Comparison of ENCODE assay signal across 15 cellular contexts in the genomic region with DNA sequence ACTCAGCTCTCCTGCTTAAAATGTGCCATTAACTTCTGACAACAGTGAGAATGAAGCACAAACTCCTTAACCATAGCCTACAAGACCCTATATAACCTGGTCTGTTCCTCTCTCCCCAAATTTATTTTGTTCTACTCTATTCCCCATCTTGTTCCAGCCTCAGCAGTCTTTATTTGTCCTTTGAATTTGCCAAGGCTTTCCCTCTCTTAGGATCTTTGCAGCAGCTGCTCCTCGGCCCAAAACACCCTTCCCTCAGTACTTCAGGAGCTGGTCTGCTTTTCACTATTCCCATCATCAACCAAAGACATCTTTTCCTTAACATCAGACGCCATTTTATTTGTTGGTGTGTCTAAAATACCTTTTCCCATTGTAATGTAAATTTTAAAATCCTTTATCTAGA. TPM values are rescaled to one million over a fixed set of nuclear protein-coding genes. Genes with fewer than 3 reads are reported as not detected.
DNase-seq lines count a peak whose midpoint lies in the region; ATAC-seq and TF ChIP-seq lines count a peak whose summit lies in the region.
"Had no signal": no experiment of that assay in that cellular context is flagged by ENCODE, and none has a peak within 500 bp of the region (broad histone marks: within the 10 kb centered on the region; RNA-seq: fewer than 3 reads in every experiment).

No MANE protein-coding gene starts in this region.

- peaks cover 22% of the 10 kb centered on the region for H3K79me2 ChIP-seq in fibroblast of lung (ENCODE audit: control insufficient read depth, insufficient read depth, low read length)
- H3K79me2 ChIP-seq in neural cell (replicated peaks; ENCODE audit: insufficient read depth, low read length): no peaks in the 10 kb centered on the region

- H3K27ac ChIP-seq in fibroblast of lung (ENCODE audit: insufficient read depth, low read length) (peak overlapping the region; percentile 90), neural cell (ENCODE audit: low read length) (peak overlapping the region; percentile 81), tibial nerve (peak overlapping the region; percentile 41 to 95 (median 80))
- H3K27ac ChIP-seq: BLaER1, SJCRH30 had no signal

- peaks cover 9% of the 10 kb centered on the region for H3F3A ChIP-seq in neural cell (ENCODE audit: insufficient read depth, low read length, poor library complexity, severe bottlenecking)

- peaks cover 31% of the 10 kb centered on the region for H3K4me1 ChIP-seq in fibroblast of lung (ENCODE audit: control insufficient read depth, extremely low read depth, insufficient read depth, low read length)
- peaks cover 0 to 89% (median 51%) of the 10 kb centered on the region in 4 donors for H3K4me1 ChIP-seq in tibial nerve
- H3K4me1 ChIP-seq: SJCRH30 had no signal

- H3K36me3 ChIP-seq in fibroblast of lung (ENCODE audit: control insufficient read depth, insufficient read depth, low read length) (no peaks in the 10 kb centered on the region), neural cell (ENCODE audit: insufficient read depth, low read length) (no peaks in the 10 kb centered on the region), tibial nerve (no peaks in the 10 kb centered on the region)
- H3K36me3 ChIP-seq: BLaER1, SJCRH30 had no signal

- H3K4me2 ChIP-seq in fibroblast of lung (ENCODE audit: extremely low read depth, insufficient read depth, low read length) (peak overlapping the region; percentile 87), neural cell (ENCODE audit: low read length) (no peak overlapping the region)

- TF ChIP-seq EP300 in neural cell (conservative IDR thresholded peaks at IDR 0.05; ENCODE audit: poor library complexity, severe bottlenecking): no peak
- TF ChIP-seq EP300 in tibial nerve (IDR thresholded peaks at IDR 0.05): no peak

- H2AFZ ChIP-seq in fibroblast of lung (ENCODE audit: low read length): no peak overlapping the region
- peak overlapping the region; percentile 10 for H2AFZ ChIP-seq in neural cell (ENCODE audit: low read depth, low read length)

- WGBS in tibial nerve, 2 donors: 32 to 41% methylated on average over 2 of the region's 2 CpGs

- H3K9me3 ChIP-seq in fibroblast of lung (ENCODE audit: control insufficient read depth, insufficient read depth, low read depth, low read length): no peaks in the 10 kb centered on the region
- no peaks in the 10 kb centered on the region for H3K9me3 ChIP-seq in neural cell (ENCODE audit: low read length)
- no peaks in the 10 kb centered on the region for H3K9me3 ChIP-seq in tibial nerve
- H3K9me3 ChIP-seq: SJCRH30 had no signal

- TF ChIP-seq POLR2A in tibial nerve (IDR thresholded peaks at IDR 0.05): no peak

- H4K20me1 ChIP-seq in fibroblast of lung (ENCODE audit: control insufficient read depth, extremely low read depth, insufficient read depth, low read length) (no peaks in the 10 kb centered on the region), neural cell (ENCODE audit: insufficient read depth) (no peaks in the 10 kb centered on the region)
- H4K20me1 ChIP-seq: BLaER1 had no signal

- no peak for DNase-seq in fibroblast of lung (ENCODE audit: low read depth in 2 of 2)
- no peak for DNase-seq in tibial nerve (ENCODE audit: low spot score in 2 of 2)
- no peak for DNase-seq in NCI-H187 (lab: John Stamatoyannopoulos, UW)
- no peak for DNase-seq in iPS-NIHi7 (ENCODE audit: extremely low spot score)
- no peak for DNase-seq in NCI-H1930 (lab: John Stamatoyannopoulos, UW)
- DNase-seq: activated CD4-positive, alpha-beta memory T cell treated with anti-CD3 and anti-CD28 coated beads for 36 hours; effector memory CD8-positive, alpha-beta T cell; NK-92 treated with Interleukin-12 subunit alpha and Interleukin-12 subunit beta, amount 100 ng/mL, for 24 hours; SJCRH30; small intestine had no signal

- TF ChIP-seq RAD21 in neural cell (conservative IDR thresholded peaks at IDR 0.05): no peak

- ATAC-seq in GM21723 (IDR thresholded peaks at IDR 0.05; ENCODE audit: unreplicated experiment): no peak
- ATAC-seq: effector memory CD8-positive, alpha-beta T cell; natural killer cell treated with Interleukin-12 subunit alpha and Interleukin-12 subunit beta and Interleukin-15 and Interleukin-18, amount 100 ng/mL, for 72 hours had no signal

- peak overlapping the region; percentile 53 for H3K4me3 ChIP-seq in WI38 (ENCODE audit: low read depth, low read length)
- H3K4me3 ChIP-seq in fibroblast of lung (replicated peaks in 1 of 4; ENCODE audit: control extremely low read depth in 1 of 4, insufficient read depth in 1 of 4, low read depth in 3 of 4, low read length in 4 of 4): peak overlapping the region; percentile 32 to 68 (median 40)
- no peak overlapping the region for H3K4me3 ChIP-seq in neural cell (ENCODE audit: low read length)
- H3K4me3 ChIP-seq in tibial nerve: peak overlapping the region in 3 of 4 donors; percentile 9 to 30 (median 22)
- H3K4me3 ChIP-seq: BLaER1 had no signal

- TF ChIP-seq CTCF in WI38 (IDR thresholded peaks at IDR 0.05; ENCODE audit: low read depth, low read length): no peak
- no peak for TF ChIP-seq CTCF in fibroblast of lung (conservative IDR thresholded peaks at IDR 0.05 in 1 of 2, IDR thresholded peaks at IDR 0.05 in 1 of 2; ENCODE audit: low read depth in 1 of 2, low read length in 2 of 2)
- no peak for TF ChIP-seq CTCF in neural cell (IDR thresholded peaks at IDR 0.05; ENCODE audit: poor library complexity, severe bottlenecking)
- no peak for TF ChIP-seq CTCF in tibial nerve (IDR thresholded peaks at IDR 0.05)

- H3K9ac ChIP-seq in fibroblast of lung (ENCODE audit: insufficient read depth, low read length) (peak overlapping the region; percentile 10), neural cell (ENCODE audit: low read length) (no peak overlapping the region)
- H3K9ac ChIP-seq: BLaER1 had no signal

- H3K9me2 ChIP-seq in neural cell (ENCODE audit: insufficient read depth, low read length): no peaks in the 10 kb centered on the region

- no peaks in the 10 kb centered on the region for H3K27me3 ChIP-seq in fibroblast of lung (ENCODE audit: control insufficient read depth, insufficient read depth, low read length)
- no peaks in the 10 kb centered on the region for H3K27me3 ChIP-seq in neural cell (ENCODE audit: insufficient read depth, low read depth, low read length)
- H3K27me3 ChIP-seq in tibial nerve: no peaks in the 10 kb centered on the region
- H3K27me3 ChIP-seq: BLaER1, SJCRH30 had no signal

TF ChIP-seq in neural cell, 6 proteins besides CTCF, POLR2A, EP300 and RAD21:
- TF ChIP-seq, protein P1, sequence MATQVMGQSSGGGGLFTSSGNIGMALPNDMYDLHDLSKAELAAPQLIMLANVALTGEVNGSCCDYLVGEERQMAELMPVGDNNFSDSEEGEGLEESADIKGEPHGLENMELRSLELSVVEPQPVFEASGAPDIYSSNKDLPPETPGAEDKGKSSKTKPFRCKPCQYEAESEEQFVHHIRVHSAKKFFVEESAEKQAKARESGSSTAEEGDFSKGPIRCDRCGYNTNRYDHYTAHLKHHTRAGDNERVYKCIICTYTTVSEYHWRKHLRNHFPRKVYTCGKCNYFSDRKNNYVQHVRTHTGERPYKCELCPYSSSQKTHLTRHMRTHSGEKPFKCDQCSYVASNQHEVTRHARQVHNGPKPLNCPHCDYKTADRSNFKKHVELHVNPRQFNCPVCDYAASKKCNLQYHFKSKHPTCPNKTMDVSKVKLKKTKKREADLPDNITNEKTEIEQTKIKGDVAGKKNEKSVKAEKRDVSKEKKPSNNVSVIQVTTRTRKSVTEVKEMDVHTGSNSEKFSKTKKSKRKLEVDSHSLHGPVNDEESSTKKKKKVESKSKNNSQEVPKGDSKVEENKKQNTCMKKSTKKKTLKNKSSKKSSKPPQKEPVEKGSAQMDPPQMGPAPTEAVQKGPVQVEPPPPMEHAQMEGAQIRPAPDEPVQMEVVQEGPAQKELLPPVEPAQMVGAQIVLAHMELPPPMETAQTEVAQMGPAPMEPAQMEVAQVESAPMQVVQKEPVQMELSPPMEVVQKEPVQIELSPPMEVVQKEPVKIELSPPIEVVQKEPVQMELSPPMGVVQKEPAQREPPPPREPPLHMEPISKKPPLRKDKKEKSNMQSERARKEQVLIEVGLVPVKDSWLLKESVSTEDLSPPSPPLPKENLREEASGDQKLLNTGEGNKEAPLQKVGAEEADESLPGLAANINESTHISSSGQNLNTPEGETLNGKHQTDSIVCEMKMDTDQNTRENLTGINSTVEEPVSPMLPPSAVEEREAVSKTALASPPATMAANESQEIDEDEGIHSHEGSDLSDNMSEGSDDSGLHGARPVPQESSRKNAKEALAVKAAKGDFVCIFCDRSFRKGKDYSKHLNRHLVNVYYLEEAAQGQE (IDR thresholded peaks at IDR 0.05; ENCODE audit: borderline replicate concordance): no peak
- TF ChIP-seq SMC3 (conservative IDR thresholded peaks at IDR 0.05; ENCODE audit: poor library complexity) (no peak), POLR2AphosphoS5 (IDR thresholded peaks at IDR 0.05) (no peak), TAF1 (IDR thresholded peaks at IDR 0.05; ENCODE audit: low read depth) (no peak), EZH2 (IDR thresholded peaks at IDR 0.05; ENCODE audit: borderline replicate concordance, insufficient read depth, low read length, poor library complexity, severe bottlenecking) (no peak), MXI1 (conservative IDR thresholded peaks at IDR 0.05; ENCODE audit: poor library complexity, severe bottlenecking) (no peak)
TF ChIP-seq in neural cell: peak in this region for 0.

RNA-seq across cellular contexts. Expression of a gene that starts 10.2 kb away (rescaled TPM):
- total RNA-seq in fibroblast of lung (25.9 and 29.4 TPM in 2 replicates), tibial nerve (10 to 100 TPM; 24.5 to 39.1 (median 35.2) TPM)
- polyA plus RNA-seq in fibroblast of lung (7.2 and 14.1 TPM in 2 replicates), neural cell (8.7 TPM in 2 replicates)
- 5.2 and 10.7 TPM in 2 replicates for polyA plus RNA-seq in fibroblast of lung (2012)
- polyA minus RNA-seq in fibroblast of lung (ENCODE audit: low replicate concordance) (32.8 and 48.0 TPM in 2 replicates), neural cell (42.1 and 51.7 TPM in 2 replicates)
- total RNA-seq: activated CD4-positive, alpha-beta memory T cell treated with anti-CD3 and anti-CD28 coated beads for 36 hours had no signal
